1 cellular context compared by ENCODE assay signal in genomic region chr14:93035585-93035916, GRCh38.
TF ChIP-seq lines count a peak whose summit lies in the region.

No MANE protein-coding gene starts in this region.

TF ChIP-seq in A549, 52 proteins besides CTCF, POLR2A, EP300 and RAD21 (continued from another document):
- TF ChIP-seq GATA3 (IDR thresholded peaks at IDR 0.05; ENCODE audit: borderline replicate concordance) = no peak
